In the genomic region with DNA sequence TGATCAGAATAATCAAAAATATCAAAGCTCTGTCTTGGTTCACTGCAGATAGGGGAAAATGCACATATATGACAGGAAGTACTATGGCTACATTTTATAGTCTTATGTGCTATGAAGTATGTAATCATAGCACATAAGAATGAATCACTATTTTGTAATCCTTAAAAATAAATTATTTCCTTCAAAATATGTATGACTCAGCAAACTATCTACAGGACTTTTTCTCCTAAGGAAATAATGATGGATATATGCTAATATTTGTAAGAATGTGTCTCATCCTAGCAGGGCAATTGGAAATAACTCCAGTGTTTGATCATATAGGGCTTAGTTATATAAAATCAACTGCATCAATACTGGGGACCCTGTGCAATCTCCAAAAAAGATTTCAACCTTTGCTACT, we compare ENCODE assay signal across 16 cellular contexts.
DNase-seq lines count a peak whose midpoint lies in the region; ATAC-seq and TF ChIP-seq lines count a peak whose summit lies in the region.
"Had no signal": no experiment of that assay in that cellular context is flagged by ENCODE, and none has a peak within 500 bp of the region (broad histone marks: within the 10 kb centered on the region; RNA-seq: fewer than 3 reads in every experiment).

No MANE protein-coding gene starts in this region.

- no peaks in the 10 kb centered on the region for H3F3A ChIP-seq in GM23338 (replicated peaks; ENCODE audit: low read depth)

- no peaks in the 10 kb centered on the region for H3K36me3 Mint-ChIP-seq in GM23338 (ENCODE audit: low read depth)
- no peaks in the 10 kb centered on the region for H3K36me3 Mint-ChIP-seq in T-helper 2 cell treated with Interferon-gamma antibody and Interleukin-4, amounts not matched to agents 5 μg/mL and 100 μg/mL, for 36 hours (ENCODE audit: low read depth)
- no peaks in the 10 kb centered on the region for H3K36me3 Mint-ChIP-seq in stimulated activated effector memory CD8-positive, alpha-beta T cell treated with anti-CD3 and anti-CD28 coated beads, Interleukin-12 subunit alpha, Interleukin-12 subunit beta, amount 100 ng/mL, for 72 hours
- H3K36me3 Mint-ChIP-seq: CD14-positive monocyte; CD8-positive, alpha-beta T cell had no signal

- H3K79me2 ChIP-seq in GM23338 (replicated peaks; ENCODE audit: insufficient read depth): no peaks in the 10 kb centered on the region

- peaks cover 57% of the 10 kb centered on the region for H3K4me1 Mint-ChIP-seq in GM23338
- H3K4me1 Mint-ChIP-seq in T-helper 2 cell treated with Interferon-gamma antibody and Interleukin-4, amounts not matched to agents 5 μg/mL and 100 μg/mL, for 36 hours (ENCODE audit: low read depth): no peaks in the 10 kb centered on the region
- no peaks in the 10 kb centered on the region for H3K4me1 Mint-ChIP-seq in stimulated activated effector memory CD8-positive, alpha-beta T cell treated with anti-CD3 and anti-CD28 coated beads, Interleukin-12 subunit alpha, Interleukin-12 subunit beta, amount 100 ng/mL, for 72 hours
- H3K4me1 Mint-ChIP-seq: CD14-positive monocyte had no signal

- H3K4me3 Mint-ChIP-seq in GM23338: no peak overlapping the region
- no peak overlapping the region for H3K4me3 Mint-ChIP-seq in T-helper 2 cell treated with Interferon-gamma antibody and Interleukin-4, amounts not matched to agents 5 μg/mL and 100 μg/mL, for 36 hours
- no peak overlapping the region for H3K4me3 Mint-ChIP-seq in stimulated activated effector memory CD8-positive, alpha-beta T cell treated with anti-CD3 and anti-CD28 coated beads, Interleukin-12 subunit alpha, Interleukin-12 subunit beta, amount 100 ng/mL, for 72 hours
- H3K4me3 Mint-ChIP-seq: CD14-positive monocyte; CD8-positive, alpha-beta T cell; HFFc6 had no signal

- H3K27ac ChIP-seq in GM23338 (ENCODE audit: low read depth) (no peak overlapping the region), angular gyrus (ENCODE audit: low read depth, low read length) (peak overlapping the region; percentile 92), dorsolateral prefrontal cortex (peak overlapping the region; percentile 27 to 99 (median 93)), temporal lobe (ENCODE audit: low read depth, low read length) (peak overlapping the region; percentile 80)

- no peak for ATAC-seq in GM23338
- ATAC-seq in stimulated activated effector memory CD8-positive, alpha-beta T cell treated with anti-CD3 and anti-CD28 coated beads, Interleukin-12 subunit alpha, Interleukin-12 subunit beta, amount 100 ng/mL, for 72 hours: no peak
- ATAC-seq: CD8-positive, alpha-beta T cell had no signal

- no peaks in the 10 kb centered on the region; the same call in 2 of the 3 replicates for H3K9me3 Mint-ChIP-seq in GM23338
- no peaks in the 10 kb centered on the region for H3K9me3 Mint-ChIP-seq in T-helper 2 cell treated with Interferon-gamma antibody and Interleukin-4, amounts not matched to agents 5 μg/mL and 100 μg/mL, for 36 hours
- H3K9me3 Mint-ChIP-seq in stimulated activated effector memory CD8-positive, alpha-beta T cell treated with anti-CD3 and anti-CD28 coated beads, Interleukin-12 subunit alpha, Interleukin-12 subunit beta, amount 100 ng/mL, for 72 hours: no peaks in the 10 kb centered on the region

- no peaks in the 10 kb centered on the region for H3K27me3 ChIP-seq in GM23338 (ENCODE audit: insufficient read depth)
- H3K27me3 ChIP-seq in dorsolateral prefrontal cortex: no peaks in the 10 kb centered on the region

- H4K20me1 ChIP-seq in GM23338 (replicated peaks; ENCODE audit: insufficient read depth): no peaks in the 10 kb centered on the region

- H2AFZ ChIP-seq in GM23338: no peak overlapping the region

- no peak for TF ChIP-seq CTCF in GM23338 (conservative IDR thresholded peaks at IDR 0.05; ENCODE audit: low read depth in 2 of 2)
- TF ChIP-seq CTCF in dorsolateral prefrontal cortex (IDR thresholded peaks at IDR 0.05 in 54 of 56, conservative IDR thresholded peaks at IDR 0.05 in 2 of 56; ENCODE audit: low read depth in 1 of 56, partially characterized antibody in 56 of 56): no peak

- peak overlapping the region; percentile 42 for H3K27ac Mint-ChIP-seq in GM23338
- H3K27ac Mint-ChIP-seq in T-helper 2 cell treated with Interferon-gamma antibody and Interleukin-4, amounts not matched to agents 5 μg/mL and 100 μg/mL, for 36 hours: no peak overlapping the region
- H3K27ac Mint-ChIP-seq in stimulated activated effector memory CD8-positive, alpha-beta T cell treated with anti-CD3 and anti-CD28 coated beads, Interleukin-12 subunit alpha, Interleukin-12 subunit beta, amount 100 ng/mL, for 72 hours: no peak overlapping the region
- H3K27ac Mint-ChIP-seq: CD14-positive monocyte; CD8-positive, alpha-beta T cell; HFFc6 had no signal

- H3K4me2 ChIP-seq in GM23338: no peak overlapping the region

- no peaks in the 10 kb centered on the region for H3K36me3 ChIP-seq in GM23338 (ENCODE audit: insufficient read depth)
- H3K36me3 ChIP-seq: HAP-1 had no signal

- no peak for DNase-seq in GM23338 (ENCODE audit: low spot score)
- no peak for DNase-seq in dorsolateral prefrontal cortex
- no peak for DNase-seq in T-helper 2 cell treated with Interferon-gamma antibody and Interleukin-4, amounts not matched to agents 5 μg/mL and 100 μg/mL, for 36 hours (ENCODE audit: low spot score)
- DNase-seq in stimulated activated effector memory CD8-positive, alpha-beta T cell treated with anti-CD3 and anti-CD28 coated beads, Interleukin-12 subunit alpha, Interleukin-12 subunit beta, amount 100 ng/mL, for 72 hours (ENCODE audit: low spot score in 2 of 2): no peak
- no peak for DNase-seq in NCI-H2107 (lab: John Stamatoyannopoulos, UW)
- DNase-seq: CD8-positive, alpha-beta T cell; COR-L47; DMS153; DMS79 treated with DMSO at 0.1 percent for 48 hours; EL; HFFc6; KG1 had no signal

- H3K9me2 ChIP-seq in GM23338 (ENCODE audit: insufficient read depth): 0 out of 2 replicates have a peak, but pooled peaks cover 3% of the 10 kb centered on the region

- H3K4me3 ChIP-seq in GM23338: no peak overlapping the region
- no peak overlapping the region for H3K4me3 ChIP-seq in dorsolateral prefrontal cortex
- H3K4me3 ChIP-seq: HAP-1 had no signal

- intact Hi-C loops in dorsolateral prefrontal cortex (cut with DNase I): loop anchor here (5.0 kb wide), 2 partner anchors 84 to 211 kb away; partner anchors contain the start of gene SLC24A2 (in 1 of the 2)

- H3K27me3 Mint-ChIP-seq in GM23338 (ENCODE audit: insufficient read depth, low read depth, poor library complexity): peaks cover 2% of the 10 kb centered on the region
- no peaks in the 10 kb centered on the region for H3K27me3 Mint-ChIP-seq in T-helper 2 cell treated with Interferon-gamma antibody and Interleukin-4, amounts not matched to agents 5 μg/mL and 100 μg/mL, for 36 hours (ENCODE audit: low read depth)

- H3K4me1 ChIP-seq in GM23338 (ENCODE audit: insufficient read depth): peaks cover 56% of the 10 kb centered on the region

TF ChIP-seq in GM23338, 12 proteins besides CTCF, POLR2A, EP300 and RAD21 (continues in another document):
- TF ChIP-seq, protein P1, sequence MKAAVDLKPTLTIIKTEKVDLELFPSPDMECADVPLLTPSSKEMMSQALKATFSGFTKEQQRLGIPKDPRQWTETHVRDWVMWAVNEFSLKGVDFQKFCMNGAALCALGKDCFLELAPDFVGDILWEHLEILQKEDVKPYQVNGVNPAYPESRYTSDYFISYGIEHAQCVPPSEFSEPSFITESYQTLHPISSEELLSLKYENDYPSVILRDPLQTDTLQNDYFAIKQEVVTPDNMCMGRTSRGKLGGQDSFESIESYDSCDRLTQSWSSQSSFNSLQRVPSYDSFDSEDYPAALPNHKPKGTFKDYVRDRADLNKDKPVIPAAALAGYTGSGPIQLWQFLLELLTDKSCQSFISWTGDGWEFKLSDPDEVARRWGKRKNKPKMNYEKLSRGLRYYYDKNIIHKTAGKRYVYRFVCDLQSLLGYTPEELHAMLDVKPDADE (IDR thresholded peaks at IDR 0.05): no peak
- TF ChIP-seq POLR2AphosphoS5 (IDR thresholded peaks at IDR 0.05; ENCODE audit: low read depth) (no peak), ZNF114 (CRISPR knock-in tag; IDR thresholded peaks at IDR 0.05) (no peak)
